ENCODE assay signal across 11 cellular contexts in genomic region chr19:49921871-49922755, GRCh38. TPM values are rescaled to one million over a fixed set of nuclear protein-coding genes. Genes with fewer than 3 reads are reported as not detected.
DNase-seq lines count a peak whose midpoint lies in the region; ATAC-seq and TF ChIP-seq lines count a peak whose summit lies in the region.
"Had no signal": no experiment of that assay in that cellular context is flagged by ENCODE, and none has a peak within 500 bp of the region (broad histone marks: within the 10 kb centered on the region; RNA-seq: fewer than 3 reads in every experiment).

No MANE protein-coding gene starts in this region.

- CTCF ChIA-PET in Caco-2 (lab: Charles Lee) = no interaction called here

- peaks cover 92% of the 10 kb centered on the region for H4K20me1 ChIP-seq in Loucy (ENCODE audit: insufficient read depth, low read length, poor library complexity, severe bottlenecking)

- in situ Hi-C loops in brain microvascular endothelial cell (cut with HindIII; ENCODE audit: low pct_ligation_motif_present, low sequenced_read_pairs) = no loop called here

- H3K79me2 ChIP-seq in Loucy (ENCODE audit: insufficient read depth, low read length) = peaks cover 99% of the 10 kb centered on the region

- no peaks in the 10 kb centered on the region for H3K9me3 ChIP-seq in Caco-2
- no peaks in the 10 kb centered on the region for H3K9me3 ChIP-seq in Loucy (ENCODE audit: insufficient read depth, low read depth, low read length)
- no peaks in the 10 kb centered on the region for H3K9me3 ChIP-seq in ovary

- H3K4me1 ChIP-seq in Caco-2 (no peaks in the 10 kb centered on the region), Loucy (ENCODE audit: insufficient read depth, low read length, poor library complexity, severe bottlenecking) (peaks cover 48% of the 10 kb centered on the region), ovary (ENCODE audit: insufficient read depth) (no peaks in the 10 kb centered on the region), foreskin keratinocyte (no peaks in the 10 kb centered on the region)

- no peak for TF ChIP-seq EP300 in ovary (IDR thresholded peaks at IDR 0.05)

- H2AFZ ChIP-seq in Loucy (ENCODE audit: low read length) = no peak overlapping the region

- H3F3A ChIP-seq in Loucy (ENCODE audit: low read depth) = no peaks in the 10 kb centered on the region

- ATAC-seq in foreskin keratinocyte = no peak
- ATAC-seq in Right ventricle myocardium superior (ENCODE audit: poor library complexity) = no peak
- ATAC-seq: Panc1 had no signal

- H3K36me3 Mint-ChIP-seq in Caco-2 (ENCODE audit: insufficient read depth, unreplicated experiment) = peaks cover 96% of the 10 kb centered on the region
- H3K36me3 Mint-ChIP-seq in neural crest cell (ENCODE audit: low read depth) = peaks cover 15% of the 10 kb centered on the region

- H3K27me3 ChIP-seq in Caco-2 (replicated peaks; ENCODE audit: control insufficient read depth, insufficient read depth, low read length) (no peaks in the 10 kb centered on the region), Loucy (ENCODE audit: insufficient read depth, low read length, poor library complexity, severe bottlenecking) (no peaks in the 10 kb centered on the region), brain microvascular endothelial cell (replicated peaks) (no peaks in the 10 kb centered on the region), ovary (no peaks in the 10 kb centered on the region), foreskin keratinocyte (no peaks in the 10 kb centered on the region)

- TF ChIP-seq CTCF in Caco-2 (IDR thresholded peaks at IDR 0.05; ENCODE audit: insufficient read depth in 1 of 2, low read depth in 1 of 2, low read length in 1 of 2, severe bottlenecking in 1 of 2, unreplicated experiment in 1 of 2) (no peak), Loucy (conservative IDR thresholded peaks at IDR 0.05; ENCODE audit: low read length) (no peak), brain microvascular endothelial cell (IDR thresholded peaks at IDR 0.05; ENCODE audit: low read depth, low read length, missing control alignments) (no peak), neural crest cell (conservative IDR thresholded peaks at IDR 0.05) (no peak), ovary (IDR thresholded peaks at IDR 0.05) (no peak), foreskin keratinocyte (conservative IDR thresholded peaks at IDR 0.05) (no peak)

- POLR2A ChIA-PET in Caco-2 (lab: Charles Lee) = no interaction called here

- H3K27me3 Mint-ChIP-seq in Caco-2 (ENCODE audit: insufficient read depth, unreplicated experiment) (no peaks in the 10 kb centered on the region), neural crest cell (ENCODE audit: low read depth) (no peaks in the 10 kb centered on the region)

- no TSS peak for BruUV-seq in Caco-2 (replicated peaks; lab: Mats Ljungman, UMichigan)

- no peak overlapping the region for H3K9ac ChIP-seq in Loucy (ENCODE audit: low read depth, low read length, poor library complexity, severe bottlenecking)

- H3K9me3 Mint-ChIP-seq in Caco-2 (ENCODE audit: unreplicated experiment) = no peaks in the 10 kb centered on the region
- H3K9me3 Mint-ChIP-seq in neural crest cell = no peaks in the 10 kb centered on the region

- peaks cover 8% of the 10 kb centered on the region for H3K36me3 ChIP-seq in Caco-2 (ENCODE audit: control insufficient read depth, insufficient read depth, low read length)
- H3K36me3 ChIP-seq in Loucy (ENCODE audit: insufficient read depth, low read length) = peaks cover 49% of the 10 kb centered on the region; the same call in 1 of the 2 replicates
- peaks cover 30% of the 10 kb centered on the region for H3K36me3 ChIP-seq in brain microvascular endothelial cell (replicated peaks)
- no peaks in the 10 kb centered on the region for H3K36me3 ChIP-seq in ovary

- H3K9me2 ChIP-seq in Loucy (replicated peaks; ENCODE audit: low read depth, low read length) = no peaks in the 10 kb centered on the region

- intact Hi-C loops in Caco-2 (cut with micrococcal nuclease; ENCODE audit: unreplicated experiment) = no loop called here
- intact Hi-C loops in ovary (cut with DNase I) = no loop called here
- intact Hi-C loops in Right ventricle myocardium superior (cut with DNase I) = no loop called here

- no peak for DNase-seq in Caco-2
- DNase-seq in brain microvascular endothelial cell = peak; percentile 72
- DNase-seq in neural crest cell (ENCODE audit: low read depth, low spot score) = no peak
- DNase-seq in ovary = no peak
- DNase-seq in foreskin keratinocyte = no peak
- no peak for DNase-seq in NCI-H1436 (lab: John Stamatoyannopoulos, UW)
- DNase-seq in Right ventricle myocardium superior = no peak
- DNase-seq: foreskin melanocyte had no signal

- no peak for TF ChIP-seq POLR2A in ovary (IDR thresholded peaks at IDR 0.05)

- H3K27ac Mint-ChIP-seq in Caco-2 (ENCODE audit: unreplicated experiment) (peak overlapping the region; percentile 79), neural crest cell (ENCODE audit: unreplicated experiment) (peak overlapping the region; percentile 27)

- no peaks in the 10 kb centered on the region for H3K4me1 Mint-ChIP-seq in Caco-2 (ENCODE audit: low read depth, unreplicated experiment)
- H3K4me1 Mint-ChIP-seq in neural crest cell = peaks cover 26% of the 10 kb centered on the region

- peak overlapping the region; percentile 96 for H3K4me2 ChIP-seq in Loucy (ENCODE audit: low read depth, low read length, poor library complexity, severe bottlenecking)

- no peak overlapping the region for H3K4me3 Mint-ChIP-seq in Caco-2 (ENCODE audit: unreplicated experiment)
- peak overlapping the region; percentile 72 for H3K4me3 Mint-ChIP-seq in neural crest cell

- H3K27ac ChIP-seq in brain microvascular endothelial cell (peak overlapping the region; percentile 43), ovary (no peak overlapping the region), foreskin keratinocyte (no peak overlapping the region)

- H3K4me3 ChIP-seq in Caco-2 (ENCODE audit: low read depth, low read length) = no peak overlapping the region
- peak overlapping the region; percentile 20 for H3K4me3 ChIP-seq in Loucy (ENCODE audit: low read length, poor library complexity, severe bottlenecking)
- no peak overlapping the region for H3K4me3 ChIP-seq in brain microvascular endothelial cell (ENCODE audit: low read depth, low read length)
- no peak overlapping the region for H3K4me3 ChIP-seq in ovary

- 66 to 74% (median 70%) methylated on average over 17 to 19 of the region's 19 CpGs for whole genome bisulfite sequencing in ovary, 3 donors

RNA-seq across cellular contexts. Expression of gene ATF5, which starts 6.9 kb away (rescaled TPM):
- 47.3 and 64.0 TPM in 2 replicates for total RNA-seq in Caco-2 (2022)
- 23.4 and 24.2 TPM in 2 replicates for total RNA-seq in neural crest cell
- 10 to 100 TPM in 5 of 7 donors, 1 to 10 TPM in 2; 4.3 to 23.5 (median 16.0) TPM for total RNA-seq in ovary
- polyA plus RNA-seq in ovary = 10 to 100 TPM; 17.3 to 20.1 TPM
- 15.4 and 15.9 TPM in 2 replicates for total RNA-seq in foreskin keratinocyte
- 27.6 and 28.2 TPM in 2 replicates for polyA plus RNA-seq in foreskin keratinocyte
- total RNA-seq in Right ventricle myocardium superior = 7.2 TPM

RNA-seq across cellular contexts. Expression of gene NUP62, which starts 7.2 kb away (rescaled TPM):
- total RNA-seq in Caco-2 (2022) = 116 and 118 TPM in 2 replicates
- total RNA-seq in neural crest cell = 127 and 141 TPM in 2 replicates
- total RNA-seq in ovary = 10 to 100 TPM; 18.7 to 47.7 (median 38.5) TPM
- 10 to 100 TPM; 19.0 to 27.3 TPM for polyA plus RNA-seq in ovary
- total RNA-seq in foreskin keratinocyte = 62.0 and 62.1 TPM in 2 replicates
- polyA plus RNA-seq in foreskin keratinocyte = 39.0 and 43.0 TPM in 2 replicates
- 28.2 TPM for total RNA-seq in Right ventricle myocardium superior

RNA-seq across cellular contexts. Expression of gene IL4I1, which starts 25.4 kb away (rescaled TPM):
- total RNA-seq in Caco-2 (2022) (0.61 and 1.1 TPM in 2 replicates), neural crest cell (0.12 and 0.41 TPM in 2 replicates), ovary (1 to 10 TPM in 4 of 7 donors, under 1 TPM in 2, not detected in 1; 0.24 to 4.3 (median 1.3) TPM), foreskin keratinocyte (0.44 and 0.46 TPM in 2 replicates), Right ventricle myocardium superior (not detected)
- polyA plus RNA-seq in ovary (under 1 TPM; 0.35 to 0.43 TPM), foreskin keratinocyte (0.26 and 0.28 TPM in 2 replicates)

RNA-seq across cellular contexts. Expression of gene SIGLEC11, which starts 38.9 kb away (rescaled TPM):
- total RNA-seq in Caco-2 (2022) (not detected in 2 replicates), neural crest cell (not detected in 2 replicates), ovary (100 to 1,000 TPM in 1 of 7 donors, 10 to 100 TPM in 6; 44.0 to 117 (median 77.6) TPM), foreskin keratinocyte (not detected in 2 replicates), Right ventricle myocardium superior (0.75 TPM)
- polyA plus RNA-seq in ovary (100 to 1,000 TPM in 1 of 2 donors, 10 to 100 TPM in 1; 43.3 to 113 TPM), foreskin keratinocyte (not detected in 2 replicates)
- total RNA-seq: HT-29 had no signal

RNA-seq across cellular contexts. Expression of gene TBC1D17, which starts 44.6 kb away (rescaled TPM):
- total RNA-seq in Caco-2 (2022) (55.3 and 56.5 TPM in 2 replicates), neural crest cell (30.5 and 34.5 TPM in 2 replicates), ovary (10 to 100 TPM; 23.1 to 77.5 (median 49.8) TPM), foreskin keratinocyte (12.4 and 14.7 TPM in 2 replicates), Right ventricle myocardium superior (46.0 TPM)
- polyA plus RNA-seq in ovary (10 to 100 TPM; 41.3 to 66.9 TPM), foreskin keratinocyte (20.5 and 27.4 TPM in 2 replicates)
